Comparison of ENCODE assay signal across 2 cellular contexts in the genomic region with DNA sequence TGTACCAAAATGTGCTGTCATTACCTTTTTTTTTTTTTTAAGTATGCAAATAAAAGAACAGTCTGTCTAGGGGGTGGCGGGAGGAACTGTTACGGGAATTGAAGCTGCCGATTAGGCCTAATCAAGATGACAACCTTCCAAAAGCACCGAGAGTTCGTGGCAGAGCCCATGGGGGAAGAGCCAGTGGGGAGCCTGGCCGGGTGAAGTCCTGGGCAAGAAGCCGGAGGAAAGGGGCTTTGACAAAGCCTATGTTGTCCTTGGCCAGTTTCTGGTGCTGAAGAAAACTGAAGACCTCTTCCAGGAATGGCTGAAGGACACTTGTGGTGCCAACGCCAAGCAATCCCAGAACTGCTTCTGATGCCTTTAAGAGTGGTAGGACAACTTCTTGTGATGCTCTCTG.
TF ChIP-seq lines count a peak whose summit lies in the region.

No MANE protein-coding gene starts in this region.

TF ChIP-seq in SK-N-SH, 30 proteins besides CTCF, POLR2A, EP300 and RAD21 (continued from another document):
- TF ChIP-seq, protein P1, sequence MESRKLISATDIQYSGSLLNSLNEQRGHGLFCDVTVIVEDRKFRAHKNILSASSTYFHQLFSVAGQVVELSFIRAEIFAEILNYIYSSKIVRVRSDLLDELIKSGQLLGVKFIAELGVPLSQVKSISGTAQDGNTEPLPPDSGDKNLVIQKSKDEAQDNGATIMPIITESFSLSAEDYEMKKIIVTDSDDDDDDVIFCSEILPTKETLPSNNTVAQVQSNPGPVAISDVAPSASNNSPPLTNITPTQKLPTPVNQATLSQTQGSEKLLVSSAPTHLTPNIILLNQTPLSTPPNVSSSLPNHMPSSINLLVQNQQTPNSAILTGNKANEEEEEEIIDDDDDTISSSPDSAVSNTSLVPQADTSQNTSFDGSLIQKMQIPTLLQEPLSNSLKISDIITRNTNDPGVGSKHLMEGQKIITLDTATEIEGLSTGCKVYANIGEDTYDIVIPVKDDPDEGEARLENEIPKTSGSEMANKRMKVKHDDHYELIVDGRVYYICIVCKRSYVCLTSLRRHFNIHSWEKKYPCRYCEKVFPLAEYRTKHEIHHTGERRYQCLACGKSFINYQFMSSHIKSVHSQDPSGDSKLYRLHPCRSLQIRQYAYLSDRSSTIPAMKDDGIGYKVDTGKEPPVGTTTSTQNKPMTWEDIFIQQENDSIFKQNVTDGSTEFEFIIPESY (IDR thresholded peaks at IDR 0.05; ENCODE audit: borderline replicate concordance, low read depth) = no peak
- no peak for TF ChIP-seq NRF1 (IDR thresholded peaks at IDR 0.05; ENCODE audit: low read depth, low read length)
- TF ChIP-seq, protein P2, sequence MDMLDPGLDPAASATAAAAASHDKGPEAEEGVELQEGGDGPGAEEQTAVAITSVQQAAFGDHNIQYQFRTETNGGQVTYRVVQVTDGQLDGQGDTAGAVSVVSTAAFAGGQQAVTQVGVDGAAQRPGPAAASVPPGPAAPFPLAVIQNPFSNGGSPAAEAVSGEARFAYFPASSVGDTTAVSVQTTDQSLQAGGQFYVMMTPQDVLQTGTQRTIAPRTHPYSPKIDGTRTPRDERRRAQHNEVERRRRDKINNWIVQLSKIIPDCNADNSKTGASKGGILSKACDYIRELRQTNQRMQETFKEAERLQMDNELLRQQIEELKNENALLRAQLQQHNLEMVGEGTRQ (IDR thresholded peaks at IDR 0.05; ENCODE audit: borderline replicate concordance, low read depth, low read length) = no peak
TF ChIP-seq in SK-N-SH: peak in this region for 0.

TF ChIP-seq in SK-N-SH treated with all-trans-retinoic acid at 6 μM for 48 hours, 23 proteins besides CTCF, POLR2A, EP300 and RAD21 (continued from another document):
- TF ChIP-seq, protein P3, sequence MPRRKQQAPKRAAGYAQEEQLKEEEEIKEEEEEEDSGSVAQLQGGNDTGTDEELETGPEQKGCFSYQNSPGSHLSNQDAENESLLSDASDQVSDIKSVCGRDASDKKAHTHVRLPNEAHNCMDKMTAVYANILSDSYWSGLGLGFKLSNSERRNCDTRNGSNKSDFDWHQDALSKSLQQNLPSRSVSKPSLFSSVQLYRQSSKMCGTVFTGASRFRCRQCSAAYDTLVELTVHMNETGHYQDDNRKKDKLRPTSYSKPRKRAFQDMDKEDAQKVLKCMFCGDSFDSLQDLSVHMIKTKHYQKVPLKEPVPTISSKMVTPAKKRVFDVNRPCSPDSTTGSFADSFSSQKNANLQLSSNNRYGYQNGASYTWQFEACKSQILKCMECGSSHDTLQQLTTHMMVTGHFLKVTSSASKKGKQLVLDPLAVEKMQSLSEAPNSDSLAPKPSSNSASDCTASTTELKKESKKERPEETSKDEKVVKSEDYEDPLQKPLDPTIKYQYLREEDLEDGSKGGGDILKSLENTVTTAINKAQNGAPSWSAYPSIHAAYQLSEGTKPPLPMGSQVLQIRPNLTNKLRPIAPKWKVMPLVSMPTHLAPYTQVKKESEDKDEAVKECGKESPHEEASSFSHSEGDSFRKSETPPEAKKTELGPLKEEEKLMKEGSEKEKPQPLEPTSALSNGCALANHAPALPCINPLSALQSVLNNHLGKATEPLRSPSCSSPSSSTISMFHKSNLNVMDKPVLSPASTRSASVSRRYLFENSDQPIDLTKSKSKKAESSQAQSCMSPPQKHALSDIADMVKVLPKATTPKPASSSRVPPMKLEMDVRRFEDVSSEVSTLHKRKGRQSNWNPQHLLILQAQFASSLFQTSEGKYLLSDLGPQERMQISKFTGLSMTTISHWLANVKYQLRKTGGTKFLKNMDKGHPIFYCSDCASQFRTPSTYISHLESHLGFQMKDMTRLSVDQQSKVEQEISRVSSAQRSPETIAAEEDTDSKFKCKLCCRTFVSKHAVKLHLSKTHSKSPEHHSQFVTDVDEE (CRISPR knock-in tag; IDR thresholded peaks at IDR 0.05) = no peak
- TF ChIP-seq RARB (CRISPR knock-in tag; IDR thresholded peaks at IDR 0.05) = no peak
- no peak for TF ChIP-seq ZFP3 (CRISPR knock-in tag; IDR thresholded peaks at IDR 0.05)
- no peak for TF ChIP-seq GLIS3 (CRISPR knock-in tag; IDR thresholded peaks at IDR 0.05)
